31 cellular contexts compared by ENCODE assay signal in the genomic region with DNA sequence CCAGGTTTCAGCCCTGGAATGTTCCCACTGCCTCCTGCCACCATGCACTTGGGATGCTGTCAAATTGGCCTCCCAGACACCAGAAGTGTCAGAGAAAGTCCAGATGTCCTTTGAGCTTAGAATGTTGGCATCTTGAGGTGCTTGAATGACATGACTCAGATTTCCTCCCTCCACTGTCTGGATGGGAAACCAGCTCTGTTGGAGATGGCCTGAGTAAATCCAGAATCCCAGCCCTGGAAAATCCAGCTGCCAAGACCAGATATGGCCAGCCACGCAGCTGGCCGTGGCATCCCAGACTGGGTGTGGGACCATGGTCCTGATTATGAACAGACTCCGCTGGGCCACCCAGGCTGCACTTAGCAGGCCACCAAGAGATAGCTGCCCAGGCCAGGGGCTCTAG. TPM values are rescaled to one million over a fixed set of nuclear protein-coding genes. Genes with fewer than 3 reads are reported as not detected.
"Had no signal": no experiment of that assay in that cellular context is flagged by ENCODE, and none has a peak within 500 bp of the region (broad histone marks: within the 10 kb centered on the region; RNA-seq: fewer than 3 reads in every experiment).

No MANE protein-coding gene starts in this region.

- DNase-seq: activated B cell treated with CpG ODN at 0.5 μM for 24 hours; activated CD4-positive, alpha-beta T cell treated with anti-CD3 and anti-CD28 coated beads for 36 hours; activated CD4-positive, alpha-beta T cell treated with anti-CD3 and anti-CD28 coated beads, Interleukin-2, amount 50 U/mL, for 4 hours; activated CD8-positive, alpha-beta memory T cell treated with anti-CD3 and anti-CD28 coated beads for 24 hours; activated CD8-positive, alpha-beta memory T cell treated with anti-CD3 and anti-CD28 coated beads, Interleukin-2, amount 50 U/mL, for 4 hours; activated T-cell treated with anti-CD3 and anti-CD28 coated beads, Interleukin-2, amount 50 U/mL, for 24 hours; adrenal gland; endodermal cell; foreskin keratinocyte; hypothalamus; left colon; lower lobe of right lung; midbrain; natural killer cell; stimulated activated CD4-positive, alpha-beta T cell treated with anti-CD3 and anti-CD28 coated beads, Interleukin-4, amount 100 ng/mL, for 1 hour; stimulated activated naive CD4-positive, alpha-beta T cell; T-helper 9 cell; testis; trophoblast cell had no signal

- FAIRE-seq: astrocyte, colon, islet of Langerhans had no signal

- ATAC-seq: activated CD4-positive, alpha-beta T cell treated with anti-CD3 and anti-CD28 coated beads for 36 hours; activated T-helper 17 cell treated with anti-CD3 and anti-CD28 coated beads, Interleukin-2, amount 50 U/mL, for 72 hours; foreskin keratinocyte; left colon; lower lobe of right lung; natural killer cell had no signal

- H3K36me3 Mint-ChIP-seq: activated naive CD8-positive, alpha-beta T cell; natural killer cell had no signal

- H3K27ac ChIP-seq: adrenal gland, epithelial cell of prostate, foreskin keratinocyte, lower lobe of right lung, testis, vagina had no signal

- H3K4me1 ChIP-seq: adrenal gland, foreskin keratinocyte, lower lobe of right lung, testis, vagina had no signal

- H3K4me3 Mint-ChIP-seq: activated B cell treated with CpG ODN at 0.5 μM for 24 hours; activated CD4-positive, alpha-beta T cell treated with anti-CD3 and anti-CD28 coated beads for 36 hours; activated naive CD8-positive, alpha-beta T cell; activated T-cell treated with anti-CD3 and anti-CD28 coated beads, Interleukin-2, amount 50 U/mL, for 24 hours; activated T-helper 17 cell treated with anti-CD3 and anti-CD28 coated beads, Interleukin-2, amount 50 U/mL, for 72 hours; central memory CD8-positive, alpha-beta T cell; endodermal cell; natural killer cell had no signal

- H3K27ac Mint-ChIP-seq: activated B cell treated with CpG ODN at 0.5 μM for 24 hours; activated CD4-positive, alpha-beta T cell treated with anti-CD3 and anti-CD28 coated beads for 36 hours; activated naive CD8-positive, alpha-beta T cell; activated T-cell treated with anti-CD3 and anti-CD28 coated beads, Interleukin-2, amount 50 U/mL, for 24 hours; activated T-helper 17 cell treated with anti-CD3 and anti-CD28 coated beads, Interleukin-2, amount 50 U/mL, for 72 hours; natural killer cell had no signal

- H3K9me3 ChIP-seq: adrenal gland, lower lobe of right lung, testis, vagina had no signal

- H3K4me1 Mint-ChIP-seq: activated CD4-positive, alpha-beta T cell treated with anti-CD3 and anti-CD28 coated beads for 36 hours; activated T-helper 17 cell treated with anti-CD3 and anti-CD28 coated beads, Interleukin-2, amount 50 U/mL, for 72 hours; central memory CD8-positive, alpha-beta T cell; natural killer cell had no signal

- H3K27me3 ChIP-seq: adrenal gland, foreskin keratinocyte, testis, vagina had no signal

- H3K36me3 ChIP-seq: adrenal gland, lower lobe of right lung, vagina had no signal

- H3K9me3 Mint-ChIP-seq: activated B cell treated with CpG ODN at 0.5 μM for 24 hours; activated T-cell treated with anti-CD3 and anti-CD28 coated beads, Interleukin-2, amount 50 U/mL, for 24 hours; activated T-helper 17 cell treated with anti-CD3 and anti-CD28 coated beads, Interleukin-2, amount 50 U/mL, for 72 hours; central memory CD8-positive, alpha-beta T cell; endodermal cell; natural killer cell had no signal

- H3K4me3 ChIP-seq: adrenal gland, lower lobe of right lung, testis, vagina had no signal

RNA-seq across cellular contexts. Expression of a gene that starts 57.0 kb away (rescaled TPM):
- total RNA-seq: activated B cell treated with CpG ODN at 0.5 μM for 24 hours; activated CD4-positive, alpha-beta T cell treated with anti-CD3 and anti-CD28 coated beads for 36 hours; activated T-helper 17 cell treated with anti-CD3 and anti-CD28 coated beads, Interleukin-2, amount 50 U/mL, for 72 hours; adrenal gland; astrocyte; endodermal cell; foreskin keratinocyte; left colon; lower lobe of right lung; natural killer cell; osteoblast; posterior vena cava; renal cortical epithelial cell; T-helper 1 cell treated with Interleukin-12 subunit alpha and Interleukin-12 subunit beta and Interleukin-4 antibody, amounts not matched to agents 30 ng/mL and 1 ng/mL, for 36 hours; vagina had no signal
- polyA plus RNA-seq: adrenal gland, foreskin keratinocyte had no signal
